11 cellular contexts compared by ENCODE assay signal in genomic region chr2:37855283-37856041, GRCh38.
DNase-seq lines count a peak whose midpoint lies in the region; ATAC-seq and TF ChIP-seq lines count a peak whose summit lies in the region.
"Had no signal": no experiment of that assay in that cellular context is flagged by ENCODE, and none has a peak within 500 bp of the region (broad histone marks: within the 10 kb centered on the region; RNA-seq: fewer than 3 reads in every experiment).

No MANE protein-coding gene starts in this region.

- H3K4me1 ChIP-seq in gastroesophageal sphincter (peaks cover 10 to 82% (median 22%) of the 10 kb centered on the region in 3 donors), aorta (ENCODE audit: control insufficient read depth in 1 of 2, insufficient read depth in 2 of 2, low read length in 2 of 2) (no peaks in the 10 kb centered on the region)
- peaks cover 11 to 14% of the 10 kb centered on the region in 2 donors for H3K4me1 ChIP-seq in naive thymus-derived CD4-positive, alpha-beta T cell (ENCODE audit: control insufficient read depth in 2 of 2, insufficient read depth in 2 of 2, low read length in 2 of 2)

- peaks cover 0 to 9% (median 4%) of the 10 kb centered on the region in 11 donors for H3K9me3 Mint-ChIP-seq in naive thymus-derived CD4-positive, alpha-beta T cell

- no peak overlapping the region for H3K4me3 Mint-ChIP-seq in naive thymus-derived CD4-positive, alpha-beta T cell
- H3K4me3 Mint-ChIP-seq: stimulated activated naive CD8-positive, alpha-beta T cell treated with anti-CD3 and anti-CD28 coated beads, Interleukin-15, Interleukin-2, amounts not matched to agents 100 ng/mL and 50 ng/mL, for 24 hours had no signal

- no peak for TF ChIP-seq EP300 in gastroesophageal sphincter (IDR thresholded peaks at IDR 0.05)

- no peak for TF ChIP-seq POLR2A in gastroesophageal sphincter (IDR thresholded peaks at IDR 0.05)

- POLR2A ChIA-PET in naive thymus-derived CD4-positive, alpha-beta T cell (lab: Charles Lee): no interaction called here

- peak; percentile 53 for ATAC-seq in gastroesophageal sphincter
- ATAC-seq in naive thymus-derived CD4-positive, alpha-beta T cell: peak; percentile 47
- ATAC-seq in aorta (ENCODE audit: low FRiP score): peak; percentile 67
- no peak for ATAC-seq in HG02885 (IDR thresholded peaks at IDR 0.05; ENCODE audit: poor library complexity, unreplicated experiment)

- intact Hi-C loops in naive thymus-derived CD4-positive, alpha-beta T cell (cut with micrococcal nuclease): no loop called here
- intact Hi-C loops in aorta (cut with DNase I): no loop called here

- H3K4me1 Mint-ChIP-seq in naive thymus-derived CD4-positive, alpha-beta T cell: peaks cover 0 to 17% (median 12%) of the 10 kb centered on the region in 7 donors

- CTCF ChIA-PET in naive thymus-derived CD4-positive, alpha-beta T cell (lab: Charles Lee): interaction anchor here (0.7 kb wide), 1 partner anchor 441 kb away, joined by 3 read pairs; no protein-coding TSS in a partner anchor

- peak; percentile 21 for DNase-seq in NOMO-1 treated with dmso at 0.1 percent for 144 hours (lab: John Stamatoyannopoulos, UW; ENCODE audit: unreplicated experiment)
- DNase-seq in naive thymus-derived CD4-positive, alpha-beta T cell: no peak
- peak in 1 of 2 donors; percentile 76 for DNase-seq in aorta
- no peak for DNase-seq in NCI-H2081 (lab: John Stamatoyannopoulos, UW)
- no peak for DNase-seq in NCI-H1105 (lab: John Stamatoyannopoulos, UW)
- DNase-seq: GF-D8, NCI-H1417, SHP77 had no signal

- TF ChIP-seq CTCF in gastroesophageal sphincter (IDR thresholded peaks at IDR 0.05): no peak

- H3K36me3 ChIP-seq in gastroesophageal sphincter (no peaks in the 10 kb centered on the region), aorta (ENCODE audit: control insufficient read depth in 1 of 2, insufficient read depth in 2 of 2, low read length in 1 of 2) (no peaks in the 10 kb centered on the region)
- no peaks in the 10 kb centered on the region for H3K36me3 ChIP-seq in naive thymus-derived CD4-positive, alpha-beta T cell (ENCODE audit: control insufficient read depth in 2 of 3, insufficient read depth in 3 of 3, low read length in 3 of 3)

- H3K27ac ChIP-seq in gastroesophageal sphincter: peak overlapping the region; percentile 61 to 85 (median 72)
- H3K27ac ChIP-seq in naive thymus-derived CD4-positive, alpha-beta T cell (ENCODE audit: low read depth, low read length): no peak overlapping the region
- H3K27ac ChIP-seq in aorta (ENCODE audit: low read depth in 1 of 2, low read length in 2 of 2): peak overlapping the region; percentile 34 to 39

- H3K27me3 Mint-ChIP-seq in naive thymus-derived CD4-positive, alpha-beta T cell: peaks cover 0 to 6% (median 0%) of the 10 kb centered on the region in 5 donors
- H3K27me3 Mint-ChIP-seq: stimulated activated naive CD8-positive, alpha-beta T cell treated with anti-CD3 and anti-CD28 coated beads, Interleukin-15, Interleukin-2, amounts not matched to agents 100 ng/mL and 50 ng/mL, for 24 hours had no signal

- 18% methylated on average over 6 of the region's 13 CpGs; no CpG with 5 or more reads in 1 of the 2 donors for WGBS in gastroesophageal sphincter (ENCODE audit: low coverage in 1 of 2), 2 donors
- WGBS in aorta, 2 donors: 9 to 11% methylated on average over 13 of the region's 13 CpGs

- H3K36me3 Mint-ChIP-seq in naive thymus-derived CD4-positive, alpha-beta T cell: peaks cover 0 to 5% (median 4%) of the 10 kb centered on the region in 5 donors

- H3K4me3 ChIP-seq in gastroesophageal sphincter (no peak overlapping the region), aorta (ENCODE audit: low read length in 2 of 2) (no peak overlapping the region)
- no peak overlapping the region for H3K4me3 ChIP-seq in naive thymus-derived CD4-positive, alpha-beta T cell (ENCODE audit: low read length)

- H3K27ac Mint-ChIP-seq in naive thymus-derived CD4-positive, alpha-beta T cell: no peak overlapping the region
- H3K27ac Mint-ChIP-seq: stimulated activated naive CD8-positive, alpha-beta T cell treated with anti-CD3 and anti-CD28 coated beads, Interleukin-15, Interleukin-2, amounts not matched to agents 100 ng/mL and 50 ng/mL, for 24 hours had no signal

- peaks cover 0 to 10% (median 1%) of the 10 kb centered on the region in 3 donors for H3K9me3 ChIP-seq in gastroesophageal sphincter
- peaks cover 0 to 8% (median 0%) of the 10 kb centered on the region in 3 experiments for H3K9me3 ChIP-seq in naive thymus-derived CD4-positive, alpha-beta T cell (ENCODE audit: control insufficient read depth in 2 of 3, low read length in 3 of 3)
- H3K9me3 ChIP-seq in aorta (ENCODE audit: control insufficient read depth, low read length): no peaks in the 10 kb centered on the region

- no peaks in the 10 kb centered on the region for H3K27me3 ChIP-seq in gastroesophageal sphincter
- no peaks in the 10 kb centered on the region for H3K27me3 ChIP-seq in naive thymus-derived CD4-positive, alpha-beta T cell (ENCODE audit: control insufficient read depth in 2 of 2, insufficient read depth in 2 of 2, low read length in 2 of 2)
- H3K27me3 ChIP-seq in aorta (ENCODE audit: control insufficient read depth in 1 of 2, insufficient read depth in 2 of 2, low read length in 1 of 2): no peaks in the 10 kb centered on the region
